In genomic region chr7:47493971-47494370, GRCh38 we compare ENCODE assay signal across 11 cellular contexts.
A peak's percentile ranks its signal among the peaks of the same experiment; 100 is the strongest.
DNase-seq lines count a peak whose midpoint lies in the region; ATAC-seq and TF ChIP-seq lines count a peak whose summit lies in the region.
"Had no signal": no experiment of that assay in that cellular context is flagged by ENCODE, and none has a peak within 500 bp of the region (broad histone marks: within the 10 kb centered on the region; RNA-seq: fewer than 3 reads in every experiment).

No MANE protein-coding gene starts in this region.

- peaks cover 23 to 43% of the 10 kb centered on the region in 2 donors for H3K36me3 Mint-ChIP-seq in CD14-positive monocyte
- H3K36me3 Mint-ChIP-seq in activated naive CD8-positive, alpha-beta T cell treated with anti-CD3 and anti-CD28 coated beads, Interleukin-2, amount 50 U/mL, for 24 hours (ENCODE audit: low read depth) = no peaks in the 10 kb centered on the region
- no peaks in the 10 kb centered on the region for H3K36me3 Mint-ChIP-seq in activated CD8-positive, alpha-beta T cell treated with anti-CD3 and anti-CD28 coated beads for 36 hours (ENCODE audit: low read depth)

- TF ChIP-seq POLR2A in esophagus squamous epithelium (IDR thresholded peaks at IDR 0.05) = no peak

- peak overlapping the region; percentile 57 for H3K27ac ChIP-seq in PC-9
- peak overlapping the region in 3 of 4 donors; percentile 26 to 49 (median 42) for H3K27ac ChIP-seq in esophagus squamous epithelium
- H3K27ac ChIP-seq in trophoblast cell (ENCODE audit: low read depth, low read length) = no peak overlapping the region

- H3K9me3 ChIP-seq in PC-9 (ENCODE audit: insufficient read depth, low read depth) = no peaks in the 10 kb centered on the region
- no peaks in the 10 kb centered on the region for H3K9me3 ChIP-seq in esophagus squamous epithelium
- no peaks in the 10 kb centered on the region for H3K9me3 ChIP-seq in trophoblast cell (ENCODE audit: insufficient read depth, low read depth, low read length)

- TF ChIP-seq CTCF in CD14-positive monocyte (IDR thresholded peaks at IDR 0.05) (no peak), PC-9 (conservative IDR thresholded peaks at IDR 0.05) (no peak), esophagus squamous epithelium (IDR thresholded peaks at IDR 0.05) (no peak)
- TF ChIP-seq CTCF in activated CD8-positive, alpha-beta T cell treated with anti-CD3 and anti-CD28 coated beads for 36 hours (IDR thresholded peaks at IDR 0.05) = no peak

- no peak overlapping the region for H3K18ac ChIP-seq in trophoblast cell (ENCODE audit: low read length)

- POLR2A ChIA-PET in PC-9 (lab: Charles Lee; ENCODE audit: unreplicated experiment) = interaction anchor here (0.6 to 1.5 kb wide), 5 partner anchors 14 to 311 kb away, joined by 3 to 5 read pairs (median 4); no protein-coding TSS in a partner anchor
- POLR2A ChIA-PET in activated CD8-positive, alpha-beta T cell treated with anti-CD3 and anti-CD28 coated beads for 36 hours (lab: Charles Lee) = no interaction called here

- H3K27me3 ChIP-seq in PC-9 (ENCODE audit: insufficient read depth, low read depth) (no peaks in the 10 kb centered on the region), esophagus squamous epithelium (no peaks in the 10 kb centered on the region), trophoblast cell (ENCODE audit: insufficient read depth, low read length) (no peaks in the 10 kb centered on the region)

- H4K20me1 ChIP-seq in PC-9 (ENCODE audit: insufficient read depth) = peaks cover 99% of the 10 kb centered on the region

- H2AFZ ChIP-seq in PC-9 (no peak overlapping the region), trophoblast cell (ENCODE audit: insufficient read depth, low read length, poor library complexity) (no peak overlapping the region)

- H3K4me3 ChIP-seq in PC-9 = no peak overlapping the region
- H3K4me3 ChIP-seq in esophagus squamous epithelium = no peak overlapping the region
- no peak overlapping the region for H3K4me3 ChIP-seq in trophoblast cell (ENCODE audit: low read depth, low read length)

- peak overlapping the region; percentile 83 to 96 (median 90) for H3K27ac Mint-ChIP-seq in CD14-positive monocyte
- H3K27ac Mint-ChIP-seq in activated naive CD8-positive, alpha-beta T cell treated with anti-CD3 and anti-CD28 coated beads, Interleukin-2, amount 50 U/mL, for 24 hours = no peak overlapping the region
- no peak overlapping the region for H3K27ac Mint-ChIP-seq in activated CD8-positive, alpha-beta T cell treated with anti-CD3 and anti-CD28 coated beads for 36 hours

- H3K36me3 ChIP-seq in PC-9 (ENCODE audit: low read depth) (peaks cover 45% of the 10 kb centered on the region), esophagus squamous epithelium (no peaks in the 10 kb centered on the region), trophoblast cell (ENCODE audit: control insufficient read depth in 1 of 2, insufficient read depth in 2 of 2, low read length in 2 of 2) (peaks cover 32 to 33% of the 10 kb centered on the region in 2 experiments)

- no peaks in the 10 kb centered on the region for H3K9me2 ChIP-seq in PC-9 (ENCODE audit: insufficient read depth)

- no peak overlapping the region for H4K8ac ChIP-seq in trophoblast cell (ENCODE audit: low read depth, low read length)

- H3K4ac ChIP-seq in trophoblast cell (ENCODE audit: low read depth, low read length) = peak overlapping the region; percentile 35

- intact Hi-C loops in CD14-positive monocyte (cut with micrococcal nuclease) = no loop called here
- intact Hi-C loops in PC-9 (cut with micrococcal nuclease; ENCODE audit: unreplicated experiment) = no loop called here
- intact Hi-C loops in esophagus squamous epithelium (cut with DNase I) = no loop called here
- intact Hi-C loops in activated CD8-positive, alpha-beta T cell treated with anti-CD3 and anti-CD28 coated beads for 36 hours (cut with micrococcal nuclease) = no loop called here

- no peak overlapping the region for H3K23ac ChIP-seq in trophoblast cell (ENCODE audit: low read length)

- no peak overlapping the region for H2BK5ac ChIP-seq in trophoblast cell (ENCODE audit: low read depth, low read length, poor library complexity)

- H3F3A ChIP-seq in PC-9 (ENCODE audit: insufficient read depth, low read depth) = peaks cover 43% of the 10 kb centered on the region

- H3K4me2 ChIP-seq in PC-9 (peak overlapping the region; percentile 47), trophoblast cell (ENCODE audit: low read length) (no peak overlapping the region)

- H3K79me1 ChIP-seq in trophoblast cell (ENCODE audit: low read length) = peaks cover 28% of the 10 kb centered on the region

- H3K79me2 ChIP-seq in PC-9 (ENCODE audit: low read depth) (peaks cover 99% of the 10 kb centered on the region), trophoblast cell (ENCODE audit: control insufficient read depth, insufficient read depth, low read length, poor library complexity) (peaks cover 31% of the 10 kb centered on the region)

- H3K4me3 Mint-ChIP-seq in CD14-positive monocyte = peak overlapping the region; percentile 71 to 91
- no peak overlapping the region for H3K4me3 Mint-ChIP-seq in activated naive CD8-positive, alpha-beta T cell treated with anti-CD3 and anti-CD28 coated beads, Interleukin-2, amount 50 U/mL, for 24 hours
- no peak overlapping the region for H3K4me3 Mint-ChIP-seq in activated CD8-positive, alpha-beta T cell treated with anti-CD3 and anti-CD28 coated beads for 36 hours

- H4K12ac ChIP-seq in trophoblast cell (ENCODE audit: low read depth, low read length) = no peak overlapping the region

- H3K9me3 Mint-ChIP-seq in CD14-positive monocyte = peaks cover 0 to 3% (median 1%) of the 10 kb centered on the region in 7 donors
- H3K9me3 Mint-ChIP-seq in activated naive CD8-positive, alpha-beta T cell treated with anti-CD3 and anti-CD28 coated beads, Interleukin-2, amount 50 U/mL, for 24 hours = no peaks in the 10 kb centered on the region
- no peaks in the 10 kb centered on the region for H3K9me3 Mint-ChIP-seq in activated CD8-positive, alpha-beta T cell treated with anti-CD3 and anti-CD28 coated beads for 36 hours

- H4K91ac ChIP-seq in trophoblast cell (ENCODE audit: low read depth, low read length) = no peak overlapping the region

- H2BK120ac ChIP-seq in trophoblast cell (ENCODE audit: insufficient read depth, low read length, poor library complexity) = no peak overlapping the region

- 54 to 62% methylated on average over 3 of the region's 3 CpGs for WGBS in esophagus squamous epithelium, 2 donors
- WGBS in trophoblast cell (ENCODE audit: extremely low coverage, insufficient coverage, insufficient read length) = no CpG with 5 or more reads among the region's 3 CpGs

- no peak overlapping the region for H2AK5ac ChIP-seq in trophoblast cell (ENCODE audit: low read length)

- H2BK12ac ChIP-seq in trophoblast cell (ENCODE audit: low read length) = no peak overlapping the region

- H3K4me1 Mint-ChIP-seq in CD14-positive monocyte = peaks cover 66% of the 10 kb centered on the region
- H3K4me1 Mint-ChIP-seq in activated naive CD8-positive, alpha-beta T cell treated with anti-CD3 and anti-CD28 coated beads, Interleukin-2, amount 50 U/mL, for 24 hours = peaks cover 26% of the 10 kb centered on the region
- H3K4me1 Mint-ChIP-seq in activated CD8-positive, alpha-beta T cell treated with anti-CD3 and anti-CD28 coated beads for 36 hours (ENCODE audit: low read depth) = no peaks in the 10 kb centered on the region

- CTCF ChIA-PET in PC-9 (lab: Charles Lee) = interaction anchor here (0.9 kb wide), 1 partner anchor 325 kb away, joined by 8 read pairs; no protein-coding TSS in a partner anchor
- CTCF ChIA-PET in activated CD8-positive, alpha-beta T cell treated with anti-CD3 and anti-CD28 coated beads for 36 hours (lab: Charles Lee) = no interaction called here

- DNase-seq in CD14-positive monocyte (ENCODE audit: low spot score) = peak; percentile 45
- peak; percentile 80 to 86 for DNase-seq in PC-9
- no peak for DNase-seq in esophagus squamous epithelium (lab: John Stamatoyannopoulos, UW)
- peak; percentile 53 to 66 for DNase-seq in trophoblast cell
- DNase-seq in GDM1 (lab: John Stamatoyannopoulos, UW) = no peak
- no peak for DNase-seq in activated CD4-positive, alpha-beta T cell treated with anti-CD3 and anti-CD28 coated beads, Interleukin-2, amount 50 U/mL, for 48 hours
- DNase-seq in activated naive CD8-positive, alpha-beta T cell treated with anti-CD3 and anti-CD28 coated beads, Interleukin-2, amount 50 U/mL, for 24 hours = no peak
- no peak for DNase-seq in activated CD8-positive, alpha-beta T cell treated with anti-CD3 and anti-CD28 coated beads for 36 hours
- DNase-seq: NCI-H1694; stimulated activated CD4-positive, alpha-beta T cell treated with anti-CD3 and anti-CD28 coated beads, Interleukin-4, amount 100 ng/mL, for 4 hours; T-helper 9 cell had no signal

- no peak for ATAC-seq in activated naive CD8-positive, alpha-beta T cell treated with anti-CD3 and anti-CD28 coated beads, Interleukin-2, amount 50 U/mL, for 24 hours
- ATAC-seq in activated CD8-positive, alpha-beta T cell treated with anti-CD3 and anti-CD28 coated beads for 36 hours = no peak

- no peak overlapping the region for H3K9ac ChIP-seq in trophoblast cell (ENCODE audit: low read length)

- peaks cover 23% of the 10 kb centered on the region for H3K4me1 ChIP-seq in PC-9 (replicated peaks; ENCODE audit: insufficient read depth)
- H3K4me1 ChIP-seq in esophagus squamous epithelium = peaks cover 0 to 20% (median 11%) of the 10 kb centered on the region in 3 donors
- H3K4me1 ChIP-seq in trophoblast cell (ENCODE audit: control insufficient read depth in 1 of 2, insufficient read depth in 2 of 2, low read length in 2 of 2) = peaks cover 46 to 57% of the 10 kb centered on the region in 2 experiments

- peaks cover 0 to 5% (median 0%) of the 10 kb centered on the region in 3 donors for H3K27me3 Mint-ChIP-seq in CD14-positive monocyte (ENCODE audit: low read depth in 3 of 3)
- H3K27me3 Mint-ChIP-seq in activated naive CD8-positive, alpha-beta T cell treated with anti-CD3 and anti-CD28 coated beads, Interleukin-2, amount 50 U/mL, for 24 hours = peaks cover 6% of the 10 kb centered on the region
- H3K27me3 Mint-ChIP-seq in activated CD8-positive, alpha-beta T cell treated with anti-CD3 and anti-CD28 coated beads for 36 hours = peaks cover 3% of the 10 kb centered on the region

- H3K14ac ChIP-seq in trophoblast cell (ENCODE audit: low read length) = no peak overlapping the region

- BruUV-seq in PC-9 (replicated peaks; lab: Mats Ljungman, UMichigan) = no TSS peak

Comparison
In these comparisons a context has a peak if more than half of its experiments do, and no peak if none do; other contexts are left out.
1. DNase-seq: peak in CD14-positive monocyte (single experiment), PC-9 (2 of 2) and trophoblast cell (2 of 2); none in esophagus squamous epithelium (single experiment), GDM1 (single experiment), activated CD4-positive, alpha-beta T cell treated with anti-CD3 and anti-CD28 coated beads, Interleukin-2, amount 50 U/mL, for 48 hours (0 of 2), activated naive CD8-positive, alpha-beta T cell treated with anti-CD3 and anti-CD28 coated beads, Interleukin-2, amount 50 U/mL, for 24 hours (single experiment) and activated CD8-positive, alpha-beta T cell treated with anti-CD3 and anti-CD28 coated beads for 36 hours (single experiment).
2. H3K27ac Mint-ChIP-seq: peak in CD14-positive monocyte (7 of 7); none in activated naive CD8-positive, alpha-beta T cell treated with anti-CD3 and anti-CD28 coated beads, Interleukin-2, amount 50 U/mL, for 24 hours (single experiment) and activated CD8-positive, alpha-beta T cell treated with anti-CD3 and anti-CD28 coated beads for 36 hours (single experiment).
3. H3K4me3 Mint-ChIP-seq: peak in CD14-positive monocyte (2 of 2); none in activated naive CD8-positive, alpha-beta T cell treated with anti-CD3 and anti-CD28 coated beads, Interleukin-2, amount 50 U/mL, for 24 hours (single experiment) and activated CD8-positive, alpha-beta T cell treated with anti-CD3 and anti-CD28 coated beads for 36 hours (single experiment).